8 cellular contexts compared by ENCODE assay signal in the genomic region with DNA sequence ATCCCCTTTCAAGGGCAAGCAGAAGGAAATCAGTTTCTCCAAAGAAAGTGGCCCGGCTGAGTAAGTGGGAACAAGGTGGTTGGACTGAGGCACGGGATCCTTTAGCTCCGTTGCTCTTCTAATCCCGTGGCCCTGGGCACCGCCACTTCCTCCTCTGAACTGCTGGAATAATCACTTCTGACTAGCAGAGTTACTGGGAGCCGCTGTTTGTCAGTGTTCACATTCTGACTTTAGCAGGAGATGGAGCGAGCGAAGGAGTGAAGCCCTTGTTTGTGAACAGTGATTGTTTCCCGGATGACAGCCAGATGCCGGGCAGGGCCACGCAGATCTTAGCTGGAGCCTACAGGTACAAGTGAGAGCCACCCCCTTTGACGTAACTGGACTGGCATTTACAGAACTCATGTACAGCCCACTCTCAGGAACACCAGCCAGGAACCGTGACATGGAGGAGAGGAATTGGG. TPM values are rescaled to one million over a fixed set of nuclear protein-coding genes. Genes with fewer than 3 reads are reported as not detected.
A peak's percentile ranks its signal among the peaks of the same experiment; 100 is the strongest.
DNase-seq lines count a peak whose midpoint lies in the region; ATAC-seq and TF ChIP-seq lines count a peak whose summit lies in the region.

No MANE protein-coding gene starts in this region.

- no peaks in the 10 kb centered on the region for H3K9me3 Mint-ChIP-seq in CD4-positive, alpha-beta T cell
- no peaks in the 10 kb centered on the region for H3K9me3 Mint-ChIP-seq in activated naive CD8-positive, alpha-beta T cell treated with anti-CD3 and anti-CD28 coated beads, Interleukin-2, amount 50 U/mL, for 24 hours

- intact Hi-C loops in CD4-positive, alpha-beta T cell (cut with DNase I, micrococcal nuclease): loop anchor here (5.0 to 10.0 kb wide), 4 partner anchors 121 to 401 kb away; partner anchors contain the start of genes AHCTF1 (in 1 of the 2) and ZNF669 (in 1 of the 2)

- no peaks in the 10 kb centered on the region for H3K27me3 Mint-ChIP-seq in CD4-positive, alpha-beta T cell
- H3K27me3 Mint-ChIP-seq in activated naive CD8-positive, alpha-beta T cell treated with anti-CD3 and anti-CD28 coated beads, Interleukin-2, amount 50 U/mL, for 24 hours: no peaks in the 10 kb centered on the region

- DNase-seq in CD4-positive, alpha-beta T cell: no peak
- DNase-seq in activated naive CD8-positive, alpha-beta T cell treated with anti-CD3 and anti-CD28 coated beads, Interleukin-2, amount 50 U/mL, for 24 hours: no peak
- DNase-seq in hippocampal formation (lab: John Stamatoyannopoulos, UW): peak; percentile 22 to 31
- peak; percentile 43 for DNase-seq in retina
- DNase-seq in NCI-H1048 (lab: John Stamatoyannopoulos, UW): no peak
- no peak for DNase-seq in NOMO-1 treated with dmso at 0.1 percent for 144 hours (lab: John Stamatoyannopoulos, UW; ENCODE audit: unreplicated experiment)

- H3K4me2 ChIP-seq in KMS-11: peak overlapping the region; percentile 48; the same call in 1 of the 2 replicates

- no peak overlapping the region for H2AFZ ChIP-seq in KMS-11 (ENCODE audit: low read depth)

- no peak overlapping the region for H3K27ac ChIP-seq in CD4-positive, alpha-beta T cell (ENCODE audit: low read depth, low read length)
- no peak overlapping the region for H3K27ac ChIP-seq in KMS-11

- H3K4me3 ChIP-seq in KMS-11 (IDR thresholded peaks at IDR 0.05; ENCODE audit: insufficient read depth, low read depth, low read length): no peak overlapping the region

- POLR2A ChIA-PET in CD4-positive, alpha-beta T cell (lab: Charles Lee): interaction anchor here (1.0 to 1.3 kb wide), 4 partner anchors 10 to 125 kb away, joined by 3 to 4 read pairs (median 3); no protein-coding TSS in a partner anchor

- no peak for TF ChIP-seq CTCF in CD4-positive, alpha-beta T cell (IDR thresholded peaks at IDR 0.05)
- no peak for TF ChIP-seq CTCF in KMS-11 (conservative IDR thresholded peaks at IDR 0.05; ENCODE audit: low read depth, low read length)

- no peaks in the 10 kb centered on the region for H3K36me3 ChIP-seq in KMS-11 (ENCODE audit: insufficient read depth)

- H4K20me1 ChIP-seq in KMS-11 (ENCODE audit: insufficient read depth): no peaks in the 10 kb centered on the region

- H3K27me3 ChIP-seq in CD4-positive, alpha-beta T cell (ENCODE audit: control insufficient read depth, insufficient read depth, low read length): no peaks in the 10 kb centered on the region
- no peaks in the 10 kb centered on the region for H3K27me3 ChIP-seq in KMS-11 (ENCODE audit: insufficient read depth, low read depth)

- H3K4me1 Mint-ChIP-seq in CD4-positive, alpha-beta T cell (ENCODE audit: low read depth): peaks cover 39% of the 10 kb centered on the region
- H3K4me1 Mint-ChIP-seq in activated naive CD8-positive, alpha-beta T cell treated with anti-CD3 and anti-CD28 coated beads, Interleukin-2, amount 50 U/mL, for 24 hours: peaks cover 30% of the 10 kb centered on the region

- no peaks in the 10 kb centered on the region for H3K9me3 ChIP-seq in CD4-positive, alpha-beta T cell (ENCODE audit: control insufficient read depth, low read length)

- H3K9ac ChIP-seq in KMS-11: no peak overlapping the region

- peaks cover 10% of the 10 kb centered on the region for H3K4me1 ChIP-seq in KMS-11 (ENCODE audit: low read depth, poor library complexity, severe bottlenecking)

- H3K27ac Mint-ChIP-seq in CD4-positive, alpha-beta T cell: peak overlapping the region; percentile 21
- peak overlapping the region; percentile 65 for H3K27ac Mint-ChIP-seq in activated naive CD8-positive, alpha-beta T cell treated with anti-CD3 and anti-CD28 coated beads, Interleukin-2, amount 50 U/mL, for 24 hours

- CTCF ChIA-PET in CD4-positive, alpha-beta T cell (lab: Charles Lee): no interaction called here

- no peaks in the 10 kb centered on the region for H3K36me3 Mint-ChIP-seq in CD4-positive, alpha-beta T cell (ENCODE audit: low read depth)
- peaks cover 16% of the 10 kb centered on the region for H3K36me3 Mint-ChIP-seq in activated naive CD8-positive, alpha-beta T cell treated with anti-CD3 and anti-CD28 coated beads, Interleukin-2, amount 50 U/mL, for 24 hours (ENCODE audit: low read depth)

- peaks cover 20% of the 10 kb centered on the region for H3K79me2 ChIP-seq in KMS-11 (ENCODE audit: insufficient read depth, low read depth)

- ATAC-seq in CD4-positive, alpha-beta T cell (ENCODE audit: poor library complexity): no peak
- ATAC-seq in activated naive CD8-positive, alpha-beta T cell treated with anti-CD3 and anti-CD28 coated beads, Interleukin-2, amount 50 U/mL, for 24 hours: no peak
- ATAC-seq in HG02588 (IDR thresholded peaks at IDR 0.05; ENCODE audit: unreplicated experiment): no peak

- peak overlapping the region; percentile 86 for H3K4me3 Mint-ChIP-seq in CD4-positive, alpha-beta T cell
- peak overlapping the region; percentile 80 for H3K4me3 Mint-ChIP-seq in activated naive CD8-positive, alpha-beta T cell treated with anti-CD3 and anti-CD28 coated beads, Interleukin-2, amount 50 U/mL, for 24 hours

RNA-seq across cellular contexts. Expression of gene ZNF496, which starts 1.3 kb away (rescaled TPM):
- 10 to 100 TPM; 15.8 to 19.9 TPM for total RNA-seq in CD4-positive, alpha-beta T cell

Comparison
In these comparisons a context has a peak if more than half of its experiments do, and no peak if none do; other contexts are left out.
1. DNase-seq: peak in hippocampal formation (2 of 2) and retina (single experiment); none in CD4-positive, alpha-beta T cell (0 of 10), activated naive CD8-positive, alpha-beta T cell treated with anti-CD3 and anti-CD28 coated beads, Interleukin-2, amount 50 U/mL, for 24 hours (single experiment), NCI-H1048 (single experiment) and NOMO-1 treated with dmso at 0.1 percent for 144 hours (single experiment).